Comparison of ENCODE assay signal across 1 cellular context in the genomic region with DNA sequence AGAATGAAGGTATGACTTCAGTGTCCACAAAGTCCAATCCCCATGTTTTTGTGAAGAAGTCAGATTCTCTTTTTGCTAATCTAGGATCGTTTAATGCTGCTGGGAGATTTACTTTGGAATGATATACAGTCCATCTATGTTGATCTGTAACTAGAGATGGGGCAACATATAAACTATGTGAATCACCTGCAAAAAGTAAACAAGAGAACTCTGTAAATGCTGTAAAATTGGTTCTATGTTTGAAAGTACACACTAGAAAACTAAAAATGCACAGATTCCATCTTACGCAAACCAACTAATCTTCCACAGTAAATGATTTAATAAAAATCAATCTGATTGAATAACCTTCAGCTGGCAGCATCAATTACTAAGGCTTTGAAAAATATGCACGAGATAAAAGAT.
TF ChIP-seq lines count a peak whose summit lies in the region.

No MANE protein-coding gene starts in this region.

TF ChIP-seq in HepG2, 621 proteins besides CTCF, POLR2A, EP300 and RAD21 (continued from another document and continues in another):
- TF ChIP-seq, protein P1, sequence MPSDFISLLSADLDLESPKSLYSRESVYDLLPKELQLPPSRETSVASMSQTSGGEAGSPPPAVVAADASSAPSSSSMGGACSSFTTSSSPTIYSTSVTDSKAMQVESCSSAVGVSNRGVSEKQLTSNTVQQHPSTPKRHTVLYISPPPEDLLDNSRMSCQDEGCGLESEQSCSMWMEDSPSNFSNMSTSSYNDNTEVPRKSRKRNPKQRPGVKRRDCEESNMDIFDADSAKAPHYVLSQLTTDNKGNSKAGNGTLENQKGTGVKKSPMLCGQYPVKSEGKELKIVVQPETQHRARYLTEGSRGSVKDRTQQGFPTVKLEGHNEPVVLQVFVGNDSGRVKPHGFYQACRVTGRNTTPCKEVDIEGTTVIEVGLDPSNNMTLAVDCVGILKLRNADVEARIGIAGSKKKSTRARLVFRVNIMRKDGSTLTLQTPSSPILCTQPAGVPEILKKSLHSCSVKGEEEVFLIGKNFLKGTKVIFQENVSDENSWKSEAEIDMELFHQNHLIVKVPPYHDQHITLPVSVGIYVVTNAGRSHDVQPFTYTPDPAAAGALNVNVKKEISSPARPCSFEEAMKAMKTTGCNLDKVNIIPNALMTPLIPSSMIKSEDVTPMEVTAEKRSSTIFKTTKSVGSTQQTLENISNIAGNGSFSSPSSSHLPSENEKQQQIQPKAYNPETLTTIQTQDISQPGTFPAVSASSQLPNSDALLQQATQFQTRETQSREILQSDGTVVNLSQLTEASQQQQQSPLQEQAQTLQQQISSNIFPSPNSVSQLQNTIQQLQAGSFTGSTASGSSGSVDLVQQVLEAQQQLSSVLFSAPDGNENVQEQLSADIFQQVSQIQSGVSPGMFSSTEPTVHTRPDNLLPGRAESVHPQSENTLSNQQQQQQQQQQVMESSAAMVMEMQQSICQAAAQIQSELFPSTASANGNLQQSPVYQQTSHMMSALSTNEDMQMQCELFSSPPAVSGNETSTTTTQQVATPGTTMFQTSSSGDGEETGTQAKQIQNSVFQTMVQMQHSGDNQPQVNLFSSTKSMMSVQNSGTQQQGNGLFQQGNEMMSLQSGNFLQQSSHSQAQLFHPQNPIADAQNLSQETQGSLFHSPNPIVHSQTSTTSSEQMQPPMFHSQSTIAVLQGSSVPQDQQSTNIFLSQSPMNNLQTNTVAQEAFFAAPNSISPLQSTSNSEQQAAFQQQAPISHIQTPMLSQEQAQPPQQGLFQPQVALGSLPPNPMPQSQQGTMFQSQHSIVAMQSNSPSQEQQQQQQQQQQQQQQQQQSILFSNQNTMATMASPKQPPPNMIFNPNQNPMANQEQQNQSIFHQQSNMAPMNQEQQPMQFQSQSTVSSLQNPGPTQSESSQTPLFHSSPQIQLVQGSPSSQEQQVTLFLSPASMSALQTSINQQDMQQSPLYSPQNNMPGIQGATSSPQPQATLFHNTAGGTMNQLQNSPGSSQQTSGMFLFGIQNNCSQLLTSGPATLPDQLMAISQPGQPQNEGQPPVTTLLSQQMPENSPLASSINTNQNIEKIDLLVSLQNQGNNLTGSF (CRISPR knock-in tag; IDR thresholded peaks at IDR 0.05) = no peak
- TF ChIP-seq MED13 (CRISPR knock-in tag; IDR thresholded peaks at IDR 0.05) = 0 out of 2 replicates have a peak, but pooled peaks have one; percentile 6
- no peak for TF ChIP-seq DR1 (CRISPR knock-in tag; IDR thresholded peaks at IDR 0.05)
- 0 out of 2 replicates have a peak, but pooled peaks have one; percentile 19 for TF ChIP-seq ZNF816 (CRISPR knock-in tag; IDR thresholded peaks at IDR 0.05; ENCODE audit: borderline replicate concordance)
- peak; percentile 81 for TF ChIP-seq TEAD3 (CRISPR knock-in tag; optimal IDR thresholded peaks at IDR 0.05; ENCODE audit: borderline replicate concordance)
- TF ChIP-seq FOXK1 (CRISPR knock-in tag; IDR thresholded peaks at IDR 0.05; ENCODE audit: borderline replicate concordance, low read depth) = peak; percentile 88
- TF ChIP-seq, protein P2, sequence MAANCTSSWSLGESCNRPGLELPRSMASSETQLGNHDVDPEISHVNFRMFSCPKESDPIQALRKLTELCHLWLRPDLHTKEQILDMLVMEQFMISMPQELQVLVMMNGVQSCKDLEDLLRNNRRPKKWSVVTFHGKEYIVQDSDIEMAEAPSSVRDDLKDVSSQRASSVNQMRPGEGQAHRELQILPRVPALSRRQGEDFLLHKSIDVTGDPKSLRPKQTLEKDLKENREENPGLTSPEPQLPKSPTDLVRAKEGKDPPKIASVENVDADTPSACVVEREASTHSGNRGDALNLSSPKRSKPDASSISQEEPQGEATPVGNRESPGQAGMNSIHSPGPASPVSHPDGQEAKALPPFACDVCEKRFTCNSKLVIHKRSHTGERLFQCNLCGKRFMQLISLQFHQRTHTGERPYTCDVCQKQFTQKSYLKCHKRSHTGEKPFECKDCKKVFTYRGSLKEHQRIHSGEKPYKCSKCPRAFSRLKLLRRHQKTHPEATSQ (CRISPR knock-in tag; IDR thresholded peaks at IDR 0.05; ENCODE audit: borderline replicate concordance) = 0 out of 2 replicates have a peak, but pooled peaks have one; percentile 39
- TF ChIP-seq MED1 (CRISPR knock-in tag; IDR thresholded peaks at IDR 0.05) = peak; percentile 79
- no peak for TF ChIP-seq ZNF709 (CRISPR knock-in tag; IDR thresholded peaks at IDR 0.05)
- TF ChIP-seq, protein P3, sequence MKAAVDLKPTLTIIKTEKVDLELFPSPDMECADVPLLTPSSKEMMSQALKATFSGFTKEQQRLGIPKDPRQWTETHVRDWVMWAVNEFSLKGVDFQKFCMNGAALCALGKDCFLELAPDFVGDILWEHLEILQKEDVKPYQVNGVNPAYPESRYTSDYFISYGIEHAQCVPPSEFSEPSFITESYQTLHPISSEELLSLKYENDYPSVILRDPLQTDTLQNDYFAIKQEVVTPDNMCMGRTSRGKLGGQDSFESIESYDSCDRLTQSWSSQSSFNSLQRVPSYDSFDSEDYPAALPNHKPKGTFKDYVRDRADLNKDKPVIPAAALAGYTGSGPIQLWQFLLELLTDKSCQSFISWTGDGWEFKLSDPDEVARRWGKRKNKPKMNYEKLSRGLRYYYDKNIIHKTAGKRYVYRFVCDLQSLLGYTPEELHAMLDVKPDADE (CRISPR knock-in tag; IDR thresholded peaks at IDR 0.05) = no peak
- no peak for TF ChIP-seq ZNF44 (CRISPR knock-in tag; IDR thresholded peaks at IDR 0.05)
- TF ChIP-seq KLF12 (CRISPR knock-in tag; IDR thresholded peaks at IDR 0.05; ENCODE audit: borderline replicate concordance) = no peak
- TF ChIP-seq, protein P4, sequence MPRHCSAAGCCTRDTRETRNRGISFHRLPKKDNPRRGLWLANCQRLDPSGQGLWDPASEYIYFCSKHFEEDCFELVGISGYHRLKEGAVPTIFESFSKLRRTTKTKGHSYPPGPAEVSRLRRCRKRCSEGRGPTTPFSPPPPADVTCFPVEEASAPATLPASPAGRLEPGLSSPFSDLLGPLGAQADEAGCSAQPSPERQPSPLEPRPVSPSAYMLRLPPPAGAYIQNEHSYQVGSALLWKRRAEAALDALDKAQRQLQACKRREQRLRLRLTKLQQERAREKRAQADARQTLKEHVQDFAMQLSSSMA (CRISPR knock-in tag; IDR thresholded peaks at IDR 0.05) = no peak
- TF ChIP-seq, protein P5, sequence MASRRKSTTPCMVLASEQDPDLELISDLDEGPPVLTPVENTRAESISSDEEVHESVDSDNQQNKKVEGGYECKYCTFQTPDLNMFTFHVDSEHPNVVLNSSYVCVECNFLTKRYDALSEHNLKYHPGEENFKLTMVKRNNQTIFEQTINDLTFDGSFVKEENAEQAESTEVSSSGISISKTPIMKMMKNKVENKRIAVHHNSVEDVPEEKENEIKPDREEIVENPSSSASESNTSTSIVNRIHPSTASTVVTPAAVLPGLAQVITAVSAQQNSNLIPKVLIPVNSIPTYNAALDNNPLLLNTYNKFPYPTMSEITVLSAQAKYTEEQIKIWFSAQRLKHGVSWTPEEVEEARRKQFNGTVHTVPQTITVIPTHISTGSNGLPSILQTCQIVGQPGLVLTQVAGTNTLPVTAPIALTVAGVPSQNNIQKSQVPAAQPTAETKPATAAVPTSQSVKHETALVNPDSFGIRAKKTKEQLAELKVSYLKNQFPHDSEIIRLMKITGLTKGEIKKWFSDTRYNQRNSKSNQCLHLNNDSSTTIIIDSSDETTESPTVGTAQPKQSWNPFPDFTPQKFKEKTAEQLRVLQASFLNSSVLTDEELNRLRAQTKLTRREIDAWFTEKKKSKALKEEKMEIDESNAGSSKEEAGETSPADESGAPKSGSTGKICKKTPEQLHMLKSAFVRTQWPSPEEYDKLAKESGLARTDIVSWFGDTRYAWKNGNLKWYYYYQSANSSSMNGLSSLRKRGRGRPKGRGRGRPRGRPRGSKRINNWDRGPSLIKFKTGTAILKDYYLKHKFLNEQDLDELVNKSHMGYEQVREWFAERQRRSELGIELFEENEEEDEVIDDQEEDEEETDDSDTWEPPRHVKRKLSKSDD (CRISPR knock-in tag; IDR thresholded peaks at IDR 0.05; ENCODE audit: low read depth) = no peak
- TF ChIP-seq, protein P6, sequence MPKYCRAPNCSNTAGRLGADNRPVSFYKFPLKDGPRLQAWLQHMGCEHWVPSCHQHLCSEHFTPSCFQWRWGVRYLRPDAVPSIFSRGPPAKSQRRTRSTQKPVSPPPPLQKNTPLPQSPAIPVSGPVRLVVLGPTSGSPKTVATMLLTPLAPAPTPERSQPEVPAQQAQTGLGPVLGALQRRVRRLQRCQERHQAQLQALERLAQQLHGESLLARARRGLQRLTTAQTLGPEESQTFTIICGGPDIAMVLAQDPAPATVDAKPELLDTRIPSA (CRISPR knock-in tag; IDR thresholded peaks at IDR 0.05; ENCODE audit: borderline replicate concordance) = no peak
- TF ChIP-seq, protein P7, sequence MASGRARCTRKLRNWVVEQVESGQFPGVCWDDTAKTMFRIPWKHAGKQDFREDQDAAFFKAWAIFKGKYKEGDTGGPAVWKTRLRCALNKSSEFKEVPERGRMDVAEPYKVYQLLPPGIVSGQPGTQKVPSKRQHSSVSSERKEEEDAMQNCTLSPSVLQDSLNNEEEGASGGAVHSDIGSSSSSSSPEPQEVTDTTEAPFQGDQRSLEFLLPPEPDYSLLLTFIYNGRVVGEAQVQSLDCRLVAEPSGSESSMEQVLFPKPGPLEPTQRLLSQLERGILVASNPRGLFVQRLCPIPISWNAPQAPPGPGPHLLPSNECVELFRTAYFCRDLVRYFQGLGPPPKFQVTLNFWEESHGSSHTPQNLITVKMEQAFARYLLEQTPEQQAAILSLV (CRISPR knock-in tag; IDR thresholded peaks at IDR 0.05; ENCODE audit: borderline replicate concordance) = no peak
- TF ChIP-seq DNMT1 (CRISPR knock-in tag; IDR thresholded peaks at IDR 0.05) = no peak
- peak; percentile 54 for TF ChIP-seq ZEB1 (IDR thresholded peaks at IDR 0.05; ENCODE audit: insufficient replicate concordance, low read depth)
- TF ChIP-seq ZNF850 (CRISPR knock-in tag; conservative IDR thresholded peaks at IDR 0.05) = no peak
- TF ChIP-seq, protein P8, sequence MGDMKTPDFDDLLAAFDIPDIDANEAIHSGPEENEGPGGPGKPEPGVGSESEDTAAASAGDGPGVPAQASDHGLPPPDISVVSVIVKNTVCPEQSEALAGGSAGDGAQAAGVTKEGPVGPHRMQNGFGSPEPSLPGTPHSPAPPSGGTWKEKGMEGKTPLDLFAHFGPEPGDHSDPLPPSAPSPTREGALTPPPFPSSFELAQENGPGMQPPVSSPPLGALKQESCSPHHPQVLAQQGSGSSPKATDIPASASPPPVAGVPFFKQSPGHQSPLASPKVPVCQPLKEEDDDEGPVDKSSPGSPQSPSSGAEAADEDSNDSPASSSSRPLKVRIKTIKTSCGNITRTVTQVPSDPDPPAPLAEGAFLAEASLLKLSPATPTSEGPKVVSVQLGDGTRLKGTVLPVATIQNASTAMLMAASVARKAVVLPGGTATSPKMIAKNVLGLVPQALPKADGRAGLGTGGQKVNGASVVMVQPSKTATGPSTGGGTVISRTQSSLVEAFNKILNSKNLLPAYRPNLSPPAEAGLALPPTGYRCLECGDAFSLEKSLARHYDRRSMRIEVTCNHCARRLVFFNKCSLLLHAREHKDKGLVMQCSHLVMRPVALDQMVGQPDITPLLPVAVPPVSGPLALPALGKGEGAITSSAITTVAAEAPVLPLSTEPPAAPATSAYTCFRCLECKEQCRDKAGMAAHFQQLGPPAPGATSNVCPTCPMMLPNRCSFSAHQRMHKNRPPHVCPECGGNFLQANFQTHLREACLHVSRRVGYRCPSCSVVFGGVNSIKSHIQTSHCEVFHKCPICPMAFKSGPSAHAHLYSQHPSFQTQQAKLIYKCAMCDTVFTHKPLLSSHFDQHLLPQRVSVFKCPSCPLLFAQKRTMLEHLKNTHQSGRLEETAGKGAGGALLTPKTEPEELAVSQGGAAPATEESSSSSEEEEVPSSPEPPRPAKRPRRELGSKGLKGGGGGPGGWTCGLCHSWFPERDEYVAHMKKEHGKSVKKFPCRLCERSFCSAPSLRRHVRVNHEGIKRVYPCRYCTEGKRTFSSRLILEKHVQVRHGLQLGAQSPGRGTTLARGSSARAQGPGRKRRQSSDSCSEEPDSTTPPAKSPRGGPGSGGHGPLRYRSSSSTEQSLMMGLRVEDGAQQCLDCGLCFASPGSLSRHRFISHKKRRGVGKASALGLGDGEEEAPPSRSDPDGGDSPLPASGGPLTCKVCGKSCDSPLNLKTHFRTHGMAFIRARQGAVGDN (CRISPR knock-in tag; IDR thresholded peaks at IDR 0.05) = no peak
- TF ChIP-seq, protein P9, sequence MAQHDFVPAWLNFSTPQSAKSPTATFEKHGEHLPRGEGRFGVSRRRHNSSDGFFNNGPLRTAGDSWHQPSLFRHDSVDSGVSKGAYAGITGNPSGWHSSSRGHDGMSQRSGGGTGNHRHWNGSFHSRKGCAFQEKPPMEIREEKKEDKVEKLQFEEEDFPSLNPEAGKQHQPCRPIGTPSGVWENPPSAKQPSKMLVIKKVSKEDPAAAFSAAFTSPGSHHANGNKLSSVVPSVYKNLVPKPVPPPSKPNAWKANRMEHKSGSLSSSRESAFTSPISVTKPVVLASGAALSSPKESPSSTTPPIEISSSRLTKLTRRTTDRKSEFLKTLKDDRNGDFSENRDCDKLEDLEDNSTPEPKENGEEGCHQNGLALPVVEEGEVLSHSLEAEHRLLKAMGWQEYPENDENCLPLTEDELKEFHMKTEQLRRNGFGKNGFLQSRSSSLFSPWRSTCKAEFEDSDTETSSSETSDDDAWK (CRISPR knock-in tag; IDR thresholded peaks at IDR 0.05) = no peak
- TF ChIP-seq, protein P10, sequence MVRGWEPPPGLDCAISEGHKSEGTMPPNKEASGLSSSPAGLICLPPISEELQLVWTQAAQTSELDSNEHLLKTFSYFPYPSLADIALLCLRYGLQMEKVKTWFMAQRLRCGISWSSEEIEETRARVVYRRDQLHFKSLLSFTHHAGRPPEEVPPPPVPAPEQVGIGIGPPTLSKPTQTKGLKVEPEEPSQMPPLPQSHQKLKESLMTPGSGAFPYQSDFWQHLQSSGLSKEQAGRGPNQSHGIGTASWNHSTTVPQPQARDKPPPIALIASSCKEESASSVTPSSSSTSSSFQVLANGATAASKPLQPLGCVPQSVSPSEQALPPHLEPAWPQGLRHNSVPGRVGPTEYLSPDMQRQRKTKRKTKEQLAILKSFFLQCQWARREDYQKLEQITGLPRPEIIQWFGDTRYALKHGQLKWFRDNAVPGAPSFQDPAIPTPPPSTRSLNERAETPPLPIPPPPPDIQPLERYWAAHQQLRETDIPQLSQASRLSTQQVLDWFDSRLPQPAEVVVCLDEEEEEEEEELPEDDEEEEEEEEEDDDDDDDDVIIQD (CRISPR knock-in tag; IDR thresholded peaks at IDR 0.05; ENCODE audit: low read depth) = peak; percentile 76; the same call in 1 of the 2 replicates
- TF ChIP-seq HNRNPH1 (optimal IDR thresholded peaks at IDR 0.05; ENCODE audit: low read depth, low read length) = no peak
- TF ChIP-seq, protein P11, sequence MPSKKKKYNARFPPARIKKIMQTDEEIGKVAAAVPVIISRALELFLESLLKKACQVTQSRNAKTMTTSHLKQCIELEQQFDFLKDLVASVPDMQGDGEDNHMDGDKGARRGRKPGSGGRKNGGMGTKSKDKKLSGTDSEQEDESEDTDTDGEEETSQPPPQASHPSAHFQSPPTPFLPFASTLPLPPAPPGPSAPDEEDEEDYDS (CRISPR knock-in tag; IDR thresholded peaks at IDR 0.05) = no peak
- TF ChIP-seq, protein P12, sequence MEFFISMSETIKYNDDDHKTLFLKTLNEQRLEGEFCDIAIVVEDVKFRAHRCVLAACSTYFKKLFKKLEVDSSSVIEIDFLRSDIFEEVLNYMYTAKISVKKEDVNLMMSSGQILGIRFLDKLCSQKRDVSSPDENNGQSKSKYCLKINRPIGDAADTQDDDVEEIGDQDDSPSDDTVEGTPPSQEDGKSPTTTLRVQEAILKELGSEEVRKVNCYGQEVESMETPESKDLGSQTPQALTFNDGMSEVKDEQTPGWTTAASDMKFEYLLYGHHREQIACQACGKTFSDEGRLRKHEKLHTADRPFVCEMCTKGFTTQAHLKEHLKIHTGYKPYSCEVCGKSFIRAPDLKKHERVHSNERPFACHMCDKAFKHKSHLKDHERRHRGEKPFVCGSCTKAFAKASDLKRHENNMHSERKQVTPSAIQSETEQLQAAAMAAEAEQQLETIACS (CRISPR knock-in tag; IDR thresholded peaks at IDR 0.05) = no peak
- no peak; the same call in 1 of the 2 replicates for TF ChIP-seq AHR (CRISPR knock-in tag; IDR thresholded peaks at IDR 0.05)
- TF ChIP-seq CHD4 (IDR thresholded peaks at IDR 0.05; ENCODE audit: borderline replicate concordance, low read length) = no peak
- no peak for TF ChIP-seq KDM2A (CRISPR knock-in tag; IDR thresholded peaks at IDR 0.05; ENCODE audit: borderline replicate concordance, low read depth)
- no peak for TF ChIP-seq ZSCAN29 (CRISPR knock-in tag; conservative IDR thresholded peaks at IDR 0.05)
